ENCODE assay signal across 22 cellular contexts in genomic region chr4:10416441-10416840, GRCh38. TPM values are rescaled to one million over a fixed set of nuclear protein-coding genes. Genes with fewer than 3 reads are reported as not detected.
DNase-seq lines count a peak whose midpoint lies in the region; ATAC-seq and TF ChIP-seq lines count a peak whose summit lies in the region.
"Had no signal": no experiment of that assay in that cellular context is flagged by ENCODE, and none has a peak within 500 bp of the region (broad histone marks: within the 10 kb centered on the region; RNA-seq: fewer than 3 reads in every experiment).

No MANE protein-coding gene starts in this region.

- peaks cover 29% of the 10 kb centered on the region for H3K4me1 Mint-ChIP-seq in activated CD4-positive, alpha-beta T cell treated with anti-CD3 and anti-CD28 coated beads, Interleukin-2, amount 10 ng/mL, durations not matched to agents 7 days and 5 days
- peaks cover 13% of the 10 kb centered on the region for H3K4me1 Mint-ChIP-seq in CD4-positive, alpha-beta T cell (ENCODE audit: low read depth)
- H3K4me1 Mint-ChIP-seq in activated CD8-positive, alpha-beta T cell treated with anti-CD3 and anti-CD28 coated beads for 36 hours (ENCODE audit: low read depth): peaks cover 33% of the 10 kb centered on the region
- H3K4me1 Mint-ChIP-seq in naive thymus-derived CD8-positive, alpha-beta T cell: peaks cover 27 to 52% (median 46%) of the 10 kb centered on the region in 4 donors
- H3K4me1 Mint-ChIP-seq: brain had no signal

- H3K27ac ChIP-seq in CD4-positive, alpha-beta T cell (ENCODE audit: low read depth, low read length): no peak overlapping the region
- H3K27ac ChIP-seq in adrenal gland: no peak overlapping the region
- H3K27ac ChIP-seq: lower lobe of right lung, neutrophil, sigmoid colon had no signal

- POLR2A ChIA-PET in activated CD4-positive, alpha-beta T cell treated with anti-CD3 and anti-CD28 coated beads, Interleukin-2, amount 10 ng/mL, durations not matched to agents 7 days and 5 days (lab: Charles Lee): no interaction called here
- POLR2A ChIA-PET in CD4-positive, alpha-beta T cell (lab: Charles Lee): no interaction called here
- POLR2A ChIA-PET in activated CD8-positive, alpha-beta T cell treated with anti-CD3 and anti-CD28 coated beads for 36 hours (lab: Charles Lee): interaction anchor here (0.7 to 2.3 kb wide), 2 partner anchors 41 to 230 kb away, joined by 3 to 7 read pairs; partner anchors contain the start of gene ZNF518B
- POLR2A ChIA-PET in naive thymus-derived CD8-positive, alpha-beta T cell (lab: Charles Lee): interaction anchor here (0.9 to 4.8 kb wide), 5 partner anchors 11 to 299 kb away, joined by 3 to 30 read pairs (median 8); partner anchors contain the start of genes WDR1 and ZNF518B

- WGBS in adrenal gland, 4 donors: 81 to 91% (median 84%) methylated on average over 1 to 2 of the region's 2 CpGs

- TF ChIP-seq CTCF in CD4-positive, alpha-beta T cell (IDR thresholded peaks at IDR 0.05): no peak
- TF ChIP-seq CTCF in activated CD8-positive, alpha-beta T cell treated with anti-CD3 and anti-CD28 coated beads for 36 hours (IDR thresholded peaks at IDR 0.05): no peak
- no peak for TF ChIP-seq CTCF in adrenal gland (IDR thresholded peaks at IDR 0.05)

- no peaks in the 10 kb centered on the region for H3K36me3 Mint-ChIP-seq in activated CD4-positive, alpha-beta T cell treated with anti-CD3 and anti-CD28 coated beads, Interleukin-2, amount 10 ng/mL, durations not matched to agents 7 days and 5 days (ENCODE audit: low read depth)
- H3K36me3 Mint-ChIP-seq in CD4-positive, alpha-beta T cell (ENCODE audit: low read depth): no peaks in the 10 kb centered on the region
- H3K36me3 Mint-ChIP-seq in activated CD8-positive, alpha-beta T cell treated with anti-CD3 and anti-CD28 coated beads for 36 hours (ENCODE audit: low read depth): no peaks in the 10 kb centered on the region
- peaks cover 0 to 9% (median 6%) of the 10 kb centered on the region in 3 donors for H3K36me3 Mint-ChIP-seq in naive thymus-derived CD8-positive, alpha-beta T cell
- H3K36me3 Mint-ChIP-seq: brain had no signal

- CTCF ChIA-PET in activated CD4-positive, alpha-beta T cell treated with anti-CD3 and anti-CD28 coated beads, Interleukin-2, amount 10 ng/mL, durations not matched to agents 7 days and 5 days (lab: Charles Lee): interaction anchor here (1.0 to 1.4 kb wide), 2 partner anchors 44 to 45 kb away, joined by 3 to 4 read pairs; no protein-coding TSS in a partner anchor
- CTCF ChIA-PET in CD4-positive, alpha-beta T cell (lab: Charles Lee): no interaction called here
- CTCF ChIA-PET in activated CD8-positive, alpha-beta T cell treated with anti-CD3 and anti-CD28 coated beads for 36 hours (lab: Charles Lee): interaction anchor here (0.9 to 4.2 kb wide), 4 partner anchors 12 to 258 kb away, joined by 3 to 19 read pairs (median 4); no protein-coding TSS in a partner anchor

- no peaks in the 10 kb centered on the region for H3K9me3 ChIP-seq in CD4-positive, alpha-beta T cell (ENCODE audit: control insufficient read depth, low read length)
- H3K9me3 ChIP-seq in adrenal gland (replicated peaks in 1 of 3): no peaks in the 10 kb centered on the region
- H3K9me3 ChIP-seq: lower lobe of right lung, neutrophil, sigmoid colon, SK-N-SH had no signal

- no peak overlapping the region for H3K4me3 Mint-ChIP-seq in activated CD4-positive, alpha-beta T cell treated with anti-CD3 and anti-CD28 coated beads, Interleukin-2, amount 10 ng/mL, durations not matched to agents 7 days and 5 days
- no peak overlapping the region for H3K4me3 Mint-ChIP-seq in CD4-positive, alpha-beta T cell
- H3K4me3 Mint-ChIP-seq in activated CD8-positive, alpha-beta T cell treated with anti-CD3 and anti-CD28 coated beads for 36 hours: no peak overlapping the region
- peak overlapping the region in 9 of 10 donors; percentile 41 to 74 (median 63) for H3K4me3 Mint-ChIP-seq in naive thymus-derived CD8-positive, alpha-beta T cell
- H3K4me3 Mint-ChIP-seq: B cell, brain had no signal

- no peaks in the 10 kb centered on the region for H3K36me3 ChIP-seq in adrenal gland (replicated peaks in 1 of 2)
- H3K36me3 ChIP-seq: lower lobe of right lung, neutrophil, sigmoid colon had no signal

- DNase-seq in activated CD4-positive, alpha-beta T cell treated with anti-CD3 and anti-CD28 coated beads, Interleukin-2, amount 10 ng/mL, durations not matched to agents 7 days and 5 days: peak; percentile 58
- DNase-seq in activated CD4-positive, alpha-beta T cell treated with anti-CD3 and anti-CD28 coated beads for 48 hours: no peak
- DNase-seq in CD4-positive, alpha-beta T cell: no peak
- DNase-seq in activated CD8-positive, alpha-beta T cell treated with anti-CD3 and anti-CD28 coated beads for 36 hours: peak; percentile 70
- peak in 9 of 10 donors; percentile 17 to 88 (median 78) for DNase-seq in naive thymus-derived CD8-positive, alpha-beta T cell
- DNase-seq in Ammon's horn (ENCODE audit: low spot score) (no peak), adrenal gland (no peak)
- DNase-seq: activated T-cell treated with anti-CD3 and anti-CD28 coated beads, Interleukin-2, amount 50 U/mL, for 1 hour; DMS79 treated with DMSO at 0.1 percent for 48 hours; HCEC 1CT; lower lobe of right lung; NCI-H1105; NCI-H2029 treated with DMSO at 0.1 percent for 48 hours; sigmoid colon; SK-N-SH; stimulated activated CD4-positive, alpha-beta T cell treated with anti-CD3 and anti-CD28 coated beads, Interleukin-15, amount 100 ng/mL, for 24 hours; trophoblast cell had no signal

- ATAC-seq in CD4-positive, alpha-beta T cell (ENCODE audit: poor library complexity): peak; percentile 48
- peak; percentile 82 for ATAC-seq in activated CD8-positive, alpha-beta T cell treated with anti-CD3 and anti-CD28 coated beads for 36 hours
- peak; percentile 91 to 96 for ATAC-seq in naive thymus-derived CD8-positive, alpha-beta T cell
- no peak for ATAC-seq in HG03354 (IDR thresholded peaks at IDR 0.05; ENCODE audit: poor library complexity, severe bottlenecking, unreplicated experiment)
- ATAC-seq: lower lobe of right lung had no signal

- H3K27ac Mint-ChIP-seq in activated CD4-positive, alpha-beta T cell treated with anti-CD3 and anti-CD28 coated beads, Interleukin-2, amount 10 ng/mL, durations not matched to agents 7 days and 5 days: no peak overlapping the region
- H3K27ac Mint-ChIP-seq in CD4-positive, alpha-beta T cell: no peak overlapping the region
- peak overlapping the region; percentile 57 for H3K27ac Mint-ChIP-seq in activated CD8-positive, alpha-beta T cell treated with anti-CD3 and anti-CD28 coated beads for 36 hours
- peak overlapping the region; percentile 7 to 95 (median 88) for H3K27ac Mint-ChIP-seq in naive thymus-derived CD8-positive, alpha-beta T cell
- H3K27ac Mint-ChIP-seq: B cell, brain, progenitor cell of endocrine pancreas had no signal

- no peaks in the 10 kb centered on the region for H3K27me3 ChIP-seq in CD4-positive, alpha-beta T cell (ENCODE audit: control insufficient read depth, insufficient read depth, low read length)
- H3K27me3 ChIP-seq in adrenal gland: no peaks in the 10 kb centered on the region
- H3K27me3 ChIP-seq: neutrophil, sigmoid colon had no signal

- no peak overlapping the region for H3K4me3 ChIP-seq in adrenal gland
- H3K4me3 ChIP-seq: lower lobe of right lung, sigmoid colon had no signal

- peaks cover 0 to 3% of the 10 kb centered on the region in 2 donors for H3K4me1 ChIP-seq in adrenal gland (replicated peaks in 1 of 2)
- H3K4me1 ChIP-seq: lower lobe of right lung, sigmoid colon had no signal

- peaks cover 4% of the 10 kb centered on the region for H3K9me3 Mint-ChIP-seq in activated CD4-positive, alpha-beta T cell treated with anti-CD3 and anti-CD28 coated beads, Interleukin-2, amount 10 ng/mL, durations not matched to agents 7 days and 5 days
- H3K9me3 Mint-ChIP-seq in CD4-positive, alpha-beta T cell: no peaks in the 10 kb centered on the region
- peaks cover 11% of the 10 kb centered on the region for H3K9me3 Mint-ChIP-seq in activated CD8-positive, alpha-beta T cell treated with anti-CD3 and anti-CD28 coated beads for 36 hours
- peaks cover 0 to 11% (median 0%) of the 10 kb centered on the region in 9 donors for H3K9me3 Mint-ChIP-seq in naive thymus-derived CD8-positive, alpha-beta T cell

- intact Hi-C loops in CD4-positive, alpha-beta T cell (cut with DNase I, micrococcal nuclease): no loop called here
- intact Hi-C loops in activated CD8-positive, alpha-beta T cell treated with anti-CD3 and anti-CD28 coated beads for 36 hours (cut with micrococcal nuclease): no loop called here
- intact Hi-C loops in adrenal gland (cut with DNase I): no loop called here

- peaks cover 2% of the 10 kb centered on the region for H3K27me3 Mint-ChIP-seq in activated CD4-positive, alpha-beta T cell treated with anti-CD3 and anti-CD28 coated beads, Interleukin-2, amount 10 ng/mL, durations not matched to agents 7 days and 5 days
- H3K27me3 Mint-ChIP-seq in CD4-positive, alpha-beta T cell: no peaks in the 10 kb centered on the region
- H3K27me3 Mint-ChIP-seq in activated CD8-positive, alpha-beta T cell treated with anti-CD3 and anti-CD28 coated beads for 36 hours: no peaks in the 10 kb centered on the region
- no peaks in the 10 kb centered on the region for H3K27me3 Mint-ChIP-seq in naive thymus-derived CD8-positive, alpha-beta T cell
- H3K27me3 Mint-ChIP-seq: B cell, progenitor cell of endocrine pancreas had no signal

- TF ChIP-seq POLR2A in adrenal gland (IDR thresholded peaks at IDR 0.05): no peak

RNA-seq across cellular contexts. Expression of gene ZNF518B, which starts 40.8 kb away (rescaled TPM):
- 10 to 100 TPM; 16.9 to 19.6 TPM for total RNA-seq in activated CD4-positive, alpha-beta T cell treated with anti-CD3 and anti-CD28 coated beads, Interleukin-2, amount 10 ng/mL, durations not matched to agents 7 days and 5 days
- 10 to 100 TPM; 36.5 to 37.5 TPM for total RNA-seq in CD4-positive, alpha-beta T cell
- 10 to 100 TPM; 13.5 to 13.8 TPM for total RNA-seq in activated CD8-positive, alpha-beta T cell treated with anti-CD3 and anti-CD28 coated beads for 36 hours
- total RNA-seq in naive thymus-derived CD8-positive, alpha-beta T cell: 10 to 100 TPM; 59.0 to 62.5 TPM
- polyA plus RNA-seq in naive thymus-derived CD8-positive, alpha-beta T cell: 10 to 100 TPM; 12.0 to 19.7 (median 17.9) TPM
- 10 to 100 TPM; 15.0 to 45.1 (median 21.9) TPM for total RNA-seq in adrenal gland
- polyA plus RNA-seq in adrenal gland: 10 to 100 TPM in 1 of 3 donors, 1 to 10 TPM in 2; 2.6 to 17.8 (median 3.9) TPM

Comparison
In these comparisons a context has a peak if more than half of its experiments do, and no peak if none do; other contexts are left out.
1. DNase-seq: peak in activated CD4-positive, alpha-beta T cell treated with anti-CD3 and anti-CD28 coated beads, Interleukin-2, amount 10 ng/mL, durations not matched to agents 7 days and 5 days (single experiment), activated CD8-positive, alpha-beta T cell treated with anti-CD3 and anti-CD28 coated beads for 36 hours (single experiment) and naive thymus-derived CD8-positive, alpha-beta T cell (9 of 10); none in activated CD4-positive, alpha-beta T cell treated with anti-CD3 and anti-CD28 coated beads for 48 hours (single experiment), CD4-positive, alpha-beta T cell (0 of 10), Ammon's horn (single experiment) and adrenal gland (0 of 7).
2. H3K27ac Mint-ChIP-seq: peak in activated CD8-positive, alpha-beta T cell treated with anti-CD3 and anti-CD28 coated beads for 36 hours (single experiment) and naive thymus-derived CD8-positive, alpha-beta T cell (10 of 10); none in activated CD4-positive, alpha-beta T cell treated with anti-CD3 and anti-CD28 coated beads, Interleukin-2, amount 10 ng/mL, durations not matched to agents 7 days and 5 days (single experiment) and CD4-positive, alpha-beta T cell (single experiment).
3. H3K4me3 Mint-ChIP-seq: peak in naive thymus-derived CD8-positive, alpha-beta T cell (9 of 10); none in activated CD4-positive, alpha-beta T cell treated with anti-CD3 and anti-CD28 coated beads, Interleukin-2, amount 10 ng/mL, durations not matched to agents 7 days and 5 days (single experiment), CD4-positive, alpha-beta T cell (single experiment) and activated CD8-positive, alpha-beta T cell treated with anti-CD3 and anti-CD28 coated beads for 36 hours (single experiment).
4. POLR2A ChIA-PET loops: an anchor here in activated CD8-positive, alpha-beta T cell treated with anti-CD3 and anti-CD28 coated beads for 36 hours (0.7 to 2.3 kb wide) and naive thymus-derived CD8-positive, alpha-beta T cell (0.9 to 4.8 kb wide); none called in activated CD4-positive, alpha-beta T cell treated with anti-CD3 and anti-CD28 coated beads, Interleukin-2, amount 10 ng/mL, durations not matched to agents 7 days and 5 days and CD4-positive, alpha-beta T cell.